Comparison of ENCODE assay signal across 11 cellular contexts in genomic region chr12:6084261-6084968, GRCh38. TPM values are rescaled to one million over a fixed set of nuclear protein-coding genes. Genes with fewer than 3 reads are reported as not detected.
DNase-seq lines count a peak whose midpoint lies in the region; ATAC-seq and TF ChIP-seq lines count a peak whose summit lies in the region.
"Had no signal": no experiment of that assay in that cellular context is flagged by ENCODE, and none has a peak within 500 bp of the region (broad histone marks: within the 10 kb centered on the region; RNA-seq: fewer than 3 reads in every experiment).

No MANE protein-coding gene starts in this region.

- ATAC-seq in PC-3 (peak; percentile 55), GM21390 (IDR thresholded peaks at IDR 0.05; ENCODE audit: unreplicated experiment) (no peak), GM19463 (IDR thresholded peaks at IDR 0.05; ENCODE audit: unreplicated experiment) (no peak), HG02571 (IDR thresholded peaks at IDR 0.05; ENCODE audit: unreplicated experiment) (no peak)
- ATAC-seq: K562 had no signal

- H3K4me1 ChIP-seq in BE2C, result peaks cover 30% of the 10 kb centered on the region
- H3K4me1 ChIP-seq in PC-3 (ENCODE audit: insufficient read depth, low read length), result peaks cover 35% of the 10 kb centered on the region
- H3K4me1 ChIP-seq: colonic mucosa had no signal

- H3K36me3 ChIP-seq in BE2C (no peaks in the 10 kb centered on the region), PC-3 (ENCODE audit: low read depth, low read length) (no peaks in the 10 kb centered on the region)
- H3K36me3 ChIP-seq: colonic mucosa had no signal

- H3K27me3 ChIP-seq in BE2C (no peaks in the 10 kb centered on the region), PC-3 (ENCODE audit: low read length) (no peaks in the 10 kb centered on the region)
- H3K27me3 ChIP-seq: colonic mucosa had no signal

- no peaks in the 10 kb centered on the region for H3F3A ChIP-seq in PC-3 (ENCODE audit: low read length, unreplicated experiment)

- H3K9me2 ChIP-seq in PC-3 (replicated peaks; ENCODE audit: low read length), result no peaks in the 10 kb centered on the region

- H3K36me3 Mint-ChIP-seq in nephron (ENCODE audit: low read depth), result no peaks in the 10 kb centered on the region
- H3K36me3 Mint-ChIP-seq: CD4-positive, alpha-beta memory T cell had no signal

- H3K4me3 Mint-ChIP-seq in nephron, result no peak overlapping the region
- H3K4me3 Mint-ChIP-seq: CD4-positive, alpha-beta memory T cell had no signal

- H3K27me3 Mint-ChIP-seq in nephron (ENCODE audit: low read depth), result peaks cover 12% of the 10 kb centered on the region

- H3K4me2 ChIP-seq in PC-3 (ENCODE audit: low read length), result peak overlapping the region; percentile 68

- no peaks in the 10 kb centered on the region for H3K9me3 Mint-ChIP-seq in nephron
- H3K9me3 Mint-ChIP-seq: CD4-positive, alpha-beta memory T cell had no signal

- H3K4me1 Mint-ChIP-seq in nephron, result peaks cover 49% of the 10 kb centered on the region

- intact Hi-C loops in PC-3 (cut with micrococcal nuclease), result no loop called here

- DNase-seq in BE2C (peak; percentile 95), PC-3 (peak; percentile 86), foreskin melanocyte (peak; percentile 68)
- no peak for DNase-seq in activated CD4-positive, alpha-beta T cell treated with anti-CD3 and anti-CD28 coated beads for 48 hours
- DNase-seq: CD4-positive, alpha-beta memory T cell; colonic mucosa had no signal

- H3K79me2 ChIP-seq in PC-3 (ENCODE audit: low read length), result no peaks in the 10 kb centered on the region

- no peaks in the 10 kb centered on the region for H4K20me1 ChIP-seq in PC-3 (ENCODE audit: low read length)

- H3K27ac Mint-ChIP-seq in nephron, result peak overlapping the region; percentile 48 to 76 (median 57)
- H3K27ac Mint-ChIP-seq: CD4-positive, alpha-beta memory T cell had no signal

- TF ChIP-seq CTCF in BE2C (IDR thresholded peaks at IDR 0.05; ENCODE audit: low read depth, low read length) (peak; percentile 28; the same call in 1 of the 2 replicates), PC-3 (conservative IDR thresholded peaks at IDR 0.05; ENCODE audit: low read depth, low read length) (no peak), nephron (IDR thresholded peaks at IDR 0.05; ENCODE audit: unreplicated experiment in 3 of 3) (no peak)

- CTCF ChIA-PET in PC-3 (lab: Charles Lee), result interaction anchor here (0.5 to 1.0 kb wide), 3 partner anchors 110 to 368 kb away, joined by 3 to 5 read pairs (median 3); no protein-coding TSS in a partner anchor

- H3K4me3 ChIP-seq in BE2C (ENCODE audit: low read depth, low read length) (no peak overlapping the region), PC-3 (ENCODE audit: low read length) (no peak overlapping the region)
- H3K4me3 ChIP-seq: colonic mucosa, K562 had no signal

- POLR2A ChIA-PET in PC-3 (lab: Charles Lee; ENCODE audit: unreplicated experiment), result interaction anchor here (0.5 to 0.6 kb wide), 2 partner anchors 78 to 605 kb away, joined by 3 to 4 read pairs; no protein-coding TSS in a partner anchor

- BruUV-seq in PC-3 (replicated peaks; lab: Mats Ljungman, UMichigan), result no TSS peak

- peak overlapping the region; percentile 15; the same call in 1 of the 2 replicates for H2AFZ ChIP-seq in PC-3 (ENCODE audit: low read length)

- H3K9ac ChIP-seq in PC-3 (ENCODE audit: low read length), result 0 out of 2 replicates have a peak overlapping the region, but pooled peaks have one; percentile 5

- H3K9me3 ChIP-seq in BE2C, result no peaks in the 10 kb centered on the region
- no peaks in the 10 kb centered on the region for H3K9me3 ChIP-seq in PC-3 (ENCODE audit: low read length)
- H3K9me3 ChIP-seq: colonic mucosa had no signal

- H3K27ac ChIP-seq in PC-3 (ENCODE audit: low read length), result peak overlapping the region; percentile 58
- H3K27ac ChIP-seq: colonic mucosa had no signal

RNA-seq across cellular contexts. Expression of gene VWF, which starts 40.1 kb away (rescaled TPM):
- polyA plus RNA-seq in BE2C (2012; ENCODE audit: insufficient read depth, insufficient read length, low read depth), result not detected
- not detected in 2 replicates for total RNA-seq in PC-3 (2014; rRNA removed)
- polyA plus RNA-seq: K562 had no signal
